ENCODE assay signal across 8 cellular contexts in genomic region chr3:44762170-44762677, GRCh38. TPM values are rescaled to one million over a fixed set of nuclear protein-coding genes. Genes with fewer than 3 reads are reported as not detected.
A peak's percentile ranks its signal among the peaks of the same experiment; 100 is the strongest.
DNase-seq lines count a peak whose midpoint lies in the region; ATAC-seq and TF ChIP-seq lines count a peak whose summit lies in the region.

No MANE protein-coding gene starts in this region.

- H2AFZ ChIP-seq in neuron (ENCODE audit: low read depth, low read length), result peak overlapping the region; percentile 95

- H3K36me3 Mint-ChIP-seq in effector memory CD8-positive, alpha-beta T cell (ENCODE audit: insufficient read depth), result peaks cover 14% of the 10 kb centered on the region

- DNase-seq in cardiac muscle cell (ENCODE audit: low read depth in 1 of 2, low spot score in 1 of 2) (peak in 1 of 2 donors; percentile 10), Right ventricle myocardium superior (no peak), NT2/D1 (ENCODE audit: low read depth, low spot score) (no peak), NCI-H1930 (lab: John Stamatoyannopoulos, UW) (no peak), anterior cingulate cortex (lab: John Stamatoyannopoulos, UW) (no peak)
- no peak for DNase-seq in effector memory CD8-positive, alpha-beta T cell

- H3K9me3 Mint-ChIP-seq in effector memory CD8-positive, alpha-beta T cell, result peaks cover 0 to 2% of the 10 kb centered on the region in 2 donors

- peak overlapping the region; percentile 88 for H3K4me3 Mint-ChIP-seq in effector memory CD8-positive, alpha-beta T cell

- intact Hi-C loops in Right ventricle myocardium superior (cut with DNase I), result loop anchor here (5.0 to 10.0 kb wide), 2 partner anchors 47 to 100 kb away; partner anchors contain the start of genes TMEM42 and ZNF502

- H3K36me3 ChIP-seq in cardiac muscle cell (no peaks in the 10 kb centered on the region), NT2/D1 (ENCODE audit: insufficient read depth, insufficient read length, low read length) (peaks cover 57% of the 10 kb centered on the region), neuron (ENCODE audit: insufficient read depth, low read length) (peaks cover 34% of the 10 kb centered on the region)

- H3K27ac ChIP-seq in cardiac muscle cell, result peak overlapping the region; percentile 44

- H3K4me1 Mint-ChIP-seq in effector memory CD8-positive, alpha-beta T cell (ENCODE audit: low read depth in 2 of 2), result peaks cover 12 to 29% of the 10 kb centered on the region in 2 donors

- H3K27ac Mint-ChIP-seq in effector memory CD8-positive, alpha-beta T cell, result peak overlapping the region; percentile 57 to 87

- no peak for TF ChIP-seq CTCF in cardiac muscle cell (IDR thresholded peaks at IDR 0.05; ENCODE audit: low read depth, low read length)

- H3K4me1 ChIP-seq in cardiac muscle cell (ENCODE audit: low read depth), result no peaks in the 10 kb centered on the region
- H3K4me1 ChIP-seq in NT2/D1 (ENCODE audit: insufficient read depth, insufficient read length), result no peaks in the 10 kb centered on the region
- H3K4me1 ChIP-seq in neuron (ENCODE audit: insufficient read depth, low read length), result peaks cover 3% of the 10 kb centered on the region

- ATAC-seq in Right ventricle myocardium superior (ENCODE audit: poor library complexity), result no peak
- no peak for ATAC-seq in effector memory CD8-positive, alpha-beta T cell (replicated peaks)
- ATAC-seq in GM21737 (IDR thresholded peaks at IDR 0.05; ENCODE audit: unreplicated experiment), result no peak

- no peaks in the 10 kb centered on the region for H3K27me3 Mint-ChIP-seq in effector memory CD8-positive, alpha-beta T cell

- H3K27me3 ChIP-seq in cardiac muscle cell (no peaks in the 10 kb centered on the region), NT2/D1 (ENCODE audit: insufficient read depth, insufficient read length) (no peaks in the 10 kb centered on the region), neuron (ENCODE audit: insufficient read depth, low read length) (no peaks in the 10 kb centered on the region)

- H3K4me3 ChIP-seq in cardiac muscle cell (peak overlapping the region; percentile 92), NT2/D1 (ENCODE audit: insufficient read length, low read depth) (peak overlapping the region; percentile 95), neuron (ENCODE audit: low read length) (peak overlapping the region; percentile 77)

- H3K9me3 ChIP-seq in cardiac muscle cell (ENCODE audit: low read depth), result no peaks in the 10 kb centered on the region
- peaks cover 63% of the 10 kb centered on the region for H3K9me3 ChIP-seq in NT2/D1 (ENCODE audit: insufficient read depth, low read length)
- H3K9me3 ChIP-seq in neuron (ENCODE audit: low read length), result peaks cover 42% of the 10 kb centered on the region

- H3K9ac ChIP-seq in NT2/D1 (ENCODE audit: insufficient read length, low read depth), result peak overlapping the region; percentile 91

RNA-seq across cellular contexts. Expression of gene KIF15, which starts 0.6 kb away (rescaled TPM):
- total RNA-seq in cardiac muscle cell (1.4 and 6.4 TPM in 2 replicates), Right ventricle myocardium superior (0.73 TPM)
- 2.7 and 3.0 TPM in 2 replicates for polyA plus RNA-seq in cardiac muscle cell

RNA-seq across cellular contexts. Expression of gene KIAA1143, which starts 0.8 kb away (rescaled TPM):
- total RNA-seq in cardiac muscle cell, result 30.4 and 33.7 TPM in 2 replicates
- polyA plus RNA-seq in cardiac muscle cell, result 20.9 and 24.2 TPM in 2 replicates
- total RNA-seq in Right ventricle myocardium superior, result 32.8 TPM

RNA-seq across cellular contexts. Expression of gene ZNF501, which starts 32.8 kb away (rescaled TPM):
- total RNA-seq in cardiac muscle cell, result 4.8 and 11.5 TPM in 2 replicates
- polyA plus RNA-seq in cardiac muscle cell, result 4.7 and 5.4 TPM in 2 replicates
- total RNA-seq in Right ventricle myocardium superior, result 4.9 TPM

RNA-seq across cellular contexts. Expression of gene ZNF502, which starts 49.8 kb away (rescaled TPM):
- total RNA-seq in cardiac muscle cell (1.1 and 2.0 TPM in 2 replicates), Right ventricle myocardium superior (4.1 TPM)
- 1.9 and 2.9 TPM in 2 replicates for polyA plus RNA-seq in cardiac muscle cell
